In genomic region chrX:65630771-65631170, GRCh38 we compare ENCODE assay signal across 29 cellular contexts.
"Had no signal": no experiment of that assay in that cellular context is flagged by ENCODE, and none has a peak within 500 bp of the region (broad histone marks: within the 10 kb centered on the region; RNA-seq: fewer than 3 reads in every experiment).

No MANE protein-coding gene starts in this region.

- H3K9me3 ChIP-seq: colonic mucosa, esophagus muscularis mucosa, gastrocnemius medialis, gastroesophageal sphincter had no signal

- H3K27ac Mint-ChIP-seq: dendritic cell treated with granulocyte-macrophage colony-stimulating factor and Interleukin-4, amounts not matched to agents 40 ng/mL and 50 ng/mL, for 4 days; effector memory CD8-positive, alpha-beta T cell; endodermal cell had no signal

- H3K4me3 ChIP-seq: colonic mucosa, coronary artery, dorsolateral prefrontal cortex, esophagus muscularis mucosa, esophagus squamous epithelium, gastrocnemius medialis, gastroesophageal sphincter, heart left ventricle, heart right ventricle had no signal

- H3K4me3 Mint-ChIP-seq: dendritic cell treated with granulocyte-macrophage colony-stimulating factor and Interleukin-4, amounts not matched to agents 40 ng/mL and 50 ng/mL, for 4 days; effector memory CD8-positive, alpha-beta T cell; endodermal cell had no signal

- H3K27me3 ChIP-seq: colonic mucosa, esophagus muscularis mucosa, esophagus squamous epithelium, foreskin keratinocyte, gastrocnemius medialis, gastroesophageal sphincter had no signal

- DNase-seq: colonic mucosa; cortex of kidney; dermis blood vessel endothelial cell; dorsolateral prefrontal cortex; effector CD4-positive, alpha-beta T cell; effector CD8-positive, alpha-beta T cell; effector memory CD4-positive, alpha-beta T cell; effector memory CD8-positive, alpha-beta T cell; endodermal cell; erythroblast; esophagus squamous epithelium; foreskin fibroblast; foreskin keratinocyte; foreskin melanocyte; gastrocnemius medialis; glutamatergic neuron; head of caudate nucleus; heart left ventricle; heart right ventricle had no signal

- H3K27ac ChIP-seq: colonic mucosa, coronary artery, dorsolateral prefrontal cortex, epithelial cell of prostate, esophagus muscularis mucosa, esophagus squamous epithelium, foreskin keratinocyte, gastrocnemius medialis, gastroesophageal sphincter, heart left ventricle, heart right ventricle had no signal

- H3K36me3 ChIP-seq: colonic mucosa, esophagus muscularis mucosa, esophagus squamous epithelium, gastrocnemius medialis, gastroesophageal sphincter, heart left ventricle, heart right ventricle had no signal

- H3K4me1 ChIP-seq: colonic mucosa, foreskin keratinocyte had no signal

- H3K9me3 Mint-ChIP-seq: effector memory CD8-positive, alpha-beta T cell had no signal

- H3K27me3 Mint-ChIP-seq: dendritic cell treated with granulocyte-macrophage colony-stimulating factor and Interleukin-4, amounts not matched to agents 40 ng/mL and 50 ng/mL, for 4 days; effector memory CD8-positive, alpha-beta T cell had no signal

- ATAC-seq: effector memory CD8-positive, alpha-beta T cell; esophagus mucosa; foreskin keratinocyte; gastrocnemius medialis; gastroesophageal sphincter; heart left ventricle; heart right ventricle had no signal

- FAIRE-seq: colon, endometrium, endothelial cell of umbilical vein, frontal cortex had no signal

- H3K4me1 Mint-ChIP-seq: endodermal cell had no signal
